16 cellular contexts compared by ENCODE assay signal in the genomic region with DNA sequence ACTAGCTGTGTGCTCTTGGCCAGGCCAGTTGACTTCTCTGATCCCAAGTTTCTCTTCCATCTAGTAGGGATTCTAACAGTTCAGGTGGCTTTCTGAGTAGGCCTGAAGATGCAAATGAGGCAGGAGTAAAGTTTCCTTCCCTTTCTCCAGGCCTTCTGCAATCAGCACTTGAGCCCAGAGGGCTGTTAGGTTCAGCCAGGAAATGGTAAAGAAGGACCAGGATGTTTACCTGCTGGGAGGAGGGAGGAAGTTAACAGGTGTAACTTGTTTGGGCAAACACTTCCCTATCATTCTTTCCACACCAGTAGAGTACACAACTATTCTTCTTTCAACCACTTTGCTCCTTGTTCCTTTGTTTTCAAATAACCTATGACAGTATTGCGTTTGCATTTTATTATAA. TPM values are rescaled to one million over a fixed set of nuclear protein-coding genes. Genes with fewer than 3 reads are reported as not detected.
DNase-seq lines count a peak whose midpoint lies in the region; ATAC-seq and TF ChIP-seq lines count a peak whose summit lies in the region.
"Had no signal": no experiment of that assay in that cellular context is flagged by ENCODE, and none has a peak within 500 bp of the region (broad histone marks: within the 10 kb centered on the region; RNA-seq: fewer than 3 reads in every experiment).

No MANE protein-coding gene starts in this region.

- H3K79me2 ChIP-seq in PC-9 (ENCODE audit: low read depth): no peaks in the 10 kb centered on the region

- H3K36me3 ChIP-seq in PC-9 (ENCODE audit: low read depth) (no peaks in the 10 kb centered on the region), esophagus (ENCODE audit: control insufficient read depth in 2 of 2, insufficient read depth in 2 of 2, low read length in 1 of 2) (no peaks in the 10 kb centered on the region)
- H3K36me3 ChIP-seq: left ventricle myocardium inferior, Peyer's patch, uterus had no signal

- ATAC-seq in activated CD8-positive, alpha-beta T cell treated with anti-CD3 and anti-CD28 coated beads, Interleukin-2, amount 10 ng/mL, durations not matched to agents 7 days and 5 days: no peak
- no peak for ATAC-seq in activated CD8-positive, alpha-beta T cell treated with anti-CD3 and anti-CD28 coated beads for 36 hours
- ATAC-seq in stimulated activated naive CD8-positive, alpha-beta T cell treated with anti-CD3 and anti-CD28 coated beads, Interleukin-15, amount 100 ng/mL, for 72 hours: no peak
- ATAC-seq in HG03439 (IDR thresholded peaks at IDR 0.05; ENCODE audit: unreplicated experiment): no peak
- no peak for ATAC-seq in GM21447 (IDR thresholded peaks at IDR 0.05; ENCODE audit: unreplicated experiment)
- ATAC-seq: GM12878 had no signal

- POLR2A ChIA-PET in activated CD8-positive, alpha-beta T cell treated with anti-CD3 and anti-CD28 coated beads, Interleukin-2, amount 10 ng/mL, durations not matched to agents 7 days and 5 days (lab: Charles Lee): interaction anchor here (4.8 kb wide), 1 partner anchor 14 kb away, joined by 28 read pairs; a partner anchor contains a TSS
- POLR2A ChIA-PET in activated CD8-positive, alpha-beta T cell treated with anti-CD3 and anti-CD28 coated beads for 36 hours (lab: Charles Lee): no interaction called here
- POLR2A ChIA-PET in PC-9 (lab: Charles Lee; ENCODE audit: unreplicated experiment): no interaction called here

- H3F3A ChIP-seq in PC-9 (ENCODE audit: insufficient read depth, low read depth): peaks cover 18% of the 10 kb centered on the region

- H3K9me2 ChIP-seq in PC-9 (ENCODE audit: insufficient read depth): no peaks in the 10 kb centered on the region

- no peak for TF ChIP-seq CTCF in activated CD8-positive, alpha-beta T cell treated with anti-CD3 and anti-CD28 coated beads for 36 hours (IDR thresholded peaks at IDR 0.05)
- TF ChIP-seq CTCF in PC-9 (conservative IDR thresholded peaks at IDR 0.05): no peak

- H3K27ac ChIP-seq in PC-9 (no peak overlapping the region), esophagus (ENCODE audit: low read depth in 2 of 2, low read length in 1 of 2) (peak overlapping the region; percentile 86 to 93)
- H3K27ac ChIP-seq: left ventricle myocardium inferior, uterus had no signal

- H3K27me3 ChIP-seq in PC-9 (ENCODE audit: insufficient read depth, low read depth) (no peaks in the 10 kb centered on the region), esophagus (ENCODE audit: control insufficient read depth in 1 of 2, insufficient read depth in 2 of 2, low read length in 2 of 2) (no peaks in the 10 kb centered on the region)
- H3K27me3 ChIP-seq: Peyer's patch, uterus had no signal

- H4K20me1 ChIP-seq in PC-9 (ENCODE audit: insufficient read depth): no peaks in the 10 kb centered on the region

- peaks cover 8% of the 10 kb centered on the region for H3K9me3 Mint-ChIP-seq in activated CD8-positive, alpha-beta T cell treated with anti-CD3 and anti-CD28 coated beads, Interleukin-2, amount 10 ng/mL, durations not matched to agents 7 days and 5 days (ENCODE audit: insufficient read depth)
- H3K9me3 Mint-ChIP-seq in activated CD8-positive, alpha-beta T cell treated with anti-CD3 and anti-CD28 coated beads for 36 hours: peaks cover 3% of the 10 kb centered on the region
- H3K9me3 Mint-ChIP-seq in stimulated activated naive CD8-positive, alpha-beta T cell treated with anti-CD3 and anti-CD28 coated beads, Interleukin-15, amount 100 ng/mL, for 72 hours: peaks cover 0 to 12% of the 10 kb centered on the region in 2 donors

- H3K4me3 Mint-ChIP-seq in activated CD8-positive, alpha-beta T cell treated with anti-CD3 and anti-CD28 coated beads, Interleukin-2, amount 10 ng/mL, durations not matched to agents 7 days and 5 days: no peak overlapping the region
- no peak overlapping the region for H3K4me3 Mint-ChIP-seq in activated CD8-positive, alpha-beta T cell treated with anti-CD3 and anti-CD28 coated beads for 36 hours
- H3K4me3 Mint-ChIP-seq in stimulated activated naive CD8-positive, alpha-beta T cell treated with anti-CD3 and anti-CD28 coated beads, Interleukin-15, amount 100 ng/mL, for 72 hours: no peak overlapping the region

- H3K9me3 ChIP-seq in PC-9 (ENCODE audit: insufficient read depth, low read depth) (0 out of 2 replicates have a peak, but pooled peaks cover 6% of the 10 kb centered on the region), esophagus (ENCODE audit: control insufficient read depth in 2 of 2, insufficient read depth in 1 of 2, low read depth in 1 of 2, low read length in 1 of 2) (no peaks in the 10 kb centered on the region)
- H3K9me3 ChIP-seq: left ventricle myocardium inferior, Peyer's patch, uterus had no signal

- no peak overlapping the region for H2AFZ ChIP-seq in PC-9

- DNase-seq in activated CD8-positive, alpha-beta T cell treated with anti-CD3 and anti-CD28 coated beads, Interleukin-2, amount 10 ng/mL, durations not matched to agents 7 days and 5 days: no peak
- no peak for DNase-seq in activated CD8-positive, alpha-beta T cell treated with anti-CD3 and anti-CD28 coated beads for 36 hours
- DNase-seq in PC-9 (peak in 1 of 2 experiments; percentile 79), MV-4-11 (lab: John Stamatoyannopoulos, UW) (no peak)
- DNase-seq in stimulated activated naive CD8-positive, alpha-beta T cell treated with anti-CD3 and anti-CD28 coated beads, Interleukin-15, amount 100 ng/mL, for 72 hours: no peak
- DNase-seq: DMS79; effector CD4-positive, alpha-beta T cell; head of caudate nucleus; left ventricle myocardium inferior; Peyer's patch; stimulated activated CD4-positive, alpha-beta T cell treated with anti-CD3 and anti-CD28 coated beads, Interleukin-12 subunit alpha, Interleukin-12 subunit beta, amount 100 ng/mL, for 4 hours; uterus had no signal

- H3K4me1 ChIP-seq in PC-9 (replicated peaks; ENCODE audit: insufficient read depth) (peaks cover 25% of the 10 kb centered on the region), esophagus (ENCODE audit: control insufficient read depth in 2 of 2, insufficient read depth in 2 of 2, low read length in 1 of 2) (peaks cover 0 to 8% of the 10 kb centered on the region in 2 donors)
- H3K4me1 ChIP-seq: Peyer's patch, uterus had no signal

- peak overlapping the region; percentile 24 for H3K4me2 ChIP-seq in PC-9

- no peak overlapping the region for H3K4me3 ChIP-seq in PC-9
- no peak overlapping the region for H3K4me3 ChIP-seq in esophagus (ENCODE audit: low read depth in 1 of 2, low read length in 2 of 2)
- H3K4me3 ChIP-seq: GM12878, left ventricle myocardium inferior, Peyer's patch, uterus had no signal

- no peaks in the 10 kb centered on the region for H3K27me3 Mint-ChIP-seq in activated CD8-positive, alpha-beta T cell treated with anti-CD3 and anti-CD28 coated beads, Interleukin-2, amount 10 ng/mL, durations not matched to agents 7 days and 5 days (ENCODE audit: low read depth)
- H3K27me3 Mint-ChIP-seq in activated CD8-positive, alpha-beta T cell treated with anti-CD3 and anti-CD28 coated beads for 36 hours: no peaks in the 10 kb centered on the region
- no peaks in the 10 kb centered on the region for H3K27me3 Mint-ChIP-seq in stimulated activated naive CD8-positive, alpha-beta T cell treated with anti-CD3 and anti-CD28 coated beads, Interleukin-15, amount 100 ng/mL, for 72 hours

- WGBS in esophagus, 2 donors: 93 to 96% methylated on average over 1 of the region's 1 CpG

- peak overlapping the region; percentile 96 for H3K27ac Mint-ChIP-seq in activated CD8-positive, alpha-beta T cell treated with anti-CD3 and anti-CD28 coated beads, Interleukin-2, amount 10 ng/mL, durations not matched to agents 7 days and 5 days
- no peak overlapping the region for H3K27ac Mint-ChIP-seq in activated CD8-positive, alpha-beta T cell treated with anti-CD3 and anti-CD28 coated beads for 36 hours
- peak overlapping the region; percentile 92 to 94 for H3K27ac Mint-ChIP-seq in stimulated activated naive CD8-positive, alpha-beta T cell treated with anti-CD3 and anti-CD28 coated beads, Interleukin-15, amount 100 ng/mL, for 72 hours

- intact Hi-C loops in activated CD8-positive, alpha-beta T cell treated with anti-CD3 and anti-CD28 coated beads for 36 hours (cut with micrococcal nuclease): no loop called here
- intact Hi-C loops in PC-9 (cut with micrococcal nuclease; ENCODE audit: unreplicated experiment): no loop called here

- BruUV-seq in PC-9 (replicated peaks; lab: Mats Ljungman, UMichigan): no TSS peak

- H3K4me1 Mint-ChIP-seq in activated CD8-positive, alpha-beta T cell treated with anti-CD3 and anti-CD28 coated beads, Interleukin-2, amount 10 ng/mL, durations not matched to agents 7 days and 5 days (ENCODE audit: low read depth): peaks cover 66% of the 10 kb centered on the region
- peaks cover 22% of the 10 kb centered on the region for H3K4me1 Mint-ChIP-seq in activated CD8-positive, alpha-beta T cell treated with anti-CD3 and anti-CD28 coated beads for 36 hours (ENCODE audit: low read depth)
- peaks cover 50% of the 10 kb centered on the region for H3K4me1 Mint-ChIP-seq in stimulated activated naive CD8-positive, alpha-beta T cell treated with anti-CD3 and anti-CD28 coated beads, Interleukin-15, amount 100 ng/mL, for 72 hours

- CTCF ChIA-PET in activated CD8-positive, alpha-beta T cell treated with anti-CD3 and anti-CD28 coated beads, Interleukin-2, amount 10 ng/mL, durations not matched to agents 7 days and 5 days (lab: Charles Lee): interaction anchor here (1.2 to 1.9 kb wide), 3 partner anchors 9 to 26 kb away, joined by 3 to 6 read pairs (median 3); no protein-coding TSS in a partner anchor
- CTCF ChIA-PET in activated CD8-positive, alpha-beta T cell treated with anti-CD3 and anti-CD28 coated beads for 36 hours (lab: Charles Lee): interaction anchor here (0.8 to 1.4 kb wide), 2 partner anchors 17 to 59 kb away, joined by 3 to 4 read pairs; no protein-coding TSS in a partner anchor
- CTCF ChIA-PET in PC-9 (lab: Charles Lee): no interaction called here

- H3K36me3 Mint-ChIP-seq in activated CD8-positive, alpha-beta T cell treated with anti-CD3 and anti-CD28 coated beads, Interleukin-2, amount 10 ng/mL, durations not matched to agents 7 days and 5 days (ENCODE audit: low read depth): peaks cover 36% of the 10 kb centered on the region
- H3K36me3 Mint-ChIP-seq in activated CD8-positive, alpha-beta T cell treated with anti-CD3 and anti-CD28 coated beads for 36 hours (ENCODE audit: low read depth): no peaks in the 10 kb centered on the region

RNA-seq across cellular contexts. Expression of a gene that starts 13.3 kb away (rescaled TPM):
- 100 to 1,000 TPM; 106 to 108 TPM for total RNA-seq in activated CD8-positive, alpha-beta T cell treated with anti-CD3 and anti-CD28 coated beads, Interleukin-2, amount 10 ng/mL, durations not matched to agents 7 days and 5 days
- 10 to 100 TPM; 21.5 to 23.6 TPM for total RNA-seq in activated CD8-positive, alpha-beta T cell treated with anti-CD3 and anti-CD28 coated beads for 36 hours
- total RNA-seq in PC-9 (2021): 18.3 and 21.4 TPM in 2 replicates
- polyA plus RNA-seq in esophagus: 10 to 100 TPM; 45.1 to 60.5 TPM
